In genomic region chr2:102256281-102256680, GRCh38 we compare ENCODE assay signal across 2 cellular contexts.
TF ChIP-seq lines count a peak whose summit lies in the region.

No MANE protein-coding gene starts in this region.

TF ChIP-seq in HepG2, 621 proteins besides CTCF, POLR2A, EP300 and RAD21:
- TF ChIP-seq IRF2 (CRISPR knock-in tag; IDR thresholded peaks at IDR 0.05) = peak; percentile 79; the same call in 1 of the 2 replicates
- TF ChIP-seq ARID5B (CRISPR knock-in tag; IDR thresholded peaks at IDR 0.05) = no peak

TF ChIP-seq in WTC11, 78 proteins besides CTCF, POLR2A, EP300 and RAD21:
- TF ChIP-seq ETV6 (CRISPR knock-in tag; IDR thresholded peaks at IDR 0.05) (no peak), ZNF512 (CRISPR knock-in tag; IDR thresholded peaks at IDR 0.05; ENCODE audit: borderline replicate concordance) (no peak), JAZF1 (CRISPR knock-in tag; IDR thresholded peaks at IDR 0.05) (no peak), MYBL2 (CRISPR knock-in tag; IDR thresholded peaks at IDR 0.05) (no peak), HMGA2 (CRISPR knock-in tag; IDR thresholded peaks at IDR 0.05) (no peak), ESRRA (CRISPR knock-in tag; IDR thresholded peaks at IDR 0.05; ENCODE audit: borderline replicate concordance) (no peak), ZNF396 (CRISPR knock-in tag; IDR thresholded peaks at IDR 0.05; ENCODE audit: borderline replicate concordance) (no peak), ATF1 (CRISPR knock-in tag; IDR thresholded peaks at IDR 0.05) (no peak)
- TF ChIP-seq, protein P1, sequence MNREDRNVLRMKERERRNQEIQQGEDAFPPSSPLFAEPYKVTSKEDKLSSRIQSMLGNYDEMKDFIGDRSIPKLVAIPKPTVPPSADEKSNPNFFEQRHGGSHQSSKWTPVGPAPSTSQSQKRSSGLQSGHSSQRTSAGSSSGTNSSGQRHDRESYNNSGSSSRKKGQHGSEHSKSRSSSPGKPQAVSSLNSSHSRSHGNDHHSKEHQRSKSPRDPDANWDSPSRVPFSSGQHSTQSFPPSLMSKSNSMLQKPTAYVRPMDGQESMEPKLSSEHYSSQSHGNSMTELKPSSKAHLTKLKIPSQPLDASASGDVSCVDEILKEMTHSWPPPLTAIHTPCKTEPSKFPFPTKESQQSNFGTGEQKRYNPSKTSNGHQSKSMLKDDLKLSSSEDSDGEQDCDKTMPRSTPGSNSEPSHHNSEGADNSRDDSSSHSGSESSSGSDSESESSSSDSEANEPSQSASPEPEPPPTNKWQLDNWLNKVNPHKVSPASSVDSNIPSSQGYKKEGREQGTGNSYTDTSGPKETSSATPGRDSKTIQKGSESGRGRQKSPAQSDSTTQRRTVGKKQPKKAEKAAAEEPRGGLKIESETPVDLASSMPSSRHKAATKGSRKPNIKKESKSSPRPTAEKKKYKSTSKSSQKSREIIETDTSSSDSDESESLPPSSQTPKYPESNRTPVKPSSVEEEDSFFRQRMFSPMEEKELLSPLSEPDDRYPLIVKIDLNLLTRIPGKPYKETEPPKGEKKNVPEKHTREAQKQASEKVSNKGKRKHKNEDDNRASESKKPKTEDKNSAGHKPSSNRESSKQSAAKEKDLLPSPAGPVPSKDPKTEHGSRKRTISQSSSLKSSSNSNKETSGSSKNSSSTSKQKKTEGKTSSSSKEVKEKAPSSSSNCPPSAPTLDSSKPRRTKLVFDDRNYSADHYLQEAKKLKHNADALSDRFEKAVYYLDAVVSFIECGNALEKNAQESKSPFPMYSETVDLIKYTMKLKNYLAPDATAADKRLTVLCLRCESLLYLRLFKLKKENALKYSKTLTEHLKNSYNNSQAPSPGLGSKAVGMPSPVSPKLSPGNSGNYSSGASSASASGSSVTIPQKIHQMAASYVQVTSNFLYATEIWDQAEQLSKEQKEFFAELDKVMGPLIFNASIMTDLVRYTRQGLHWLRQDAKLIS (CRISPR knock-in tag; IDR thresholded peaks at IDR 0.05; ENCODE audit: borderline replicate concordance) = no peak
- TF ChIP-seq, protein P2, sequence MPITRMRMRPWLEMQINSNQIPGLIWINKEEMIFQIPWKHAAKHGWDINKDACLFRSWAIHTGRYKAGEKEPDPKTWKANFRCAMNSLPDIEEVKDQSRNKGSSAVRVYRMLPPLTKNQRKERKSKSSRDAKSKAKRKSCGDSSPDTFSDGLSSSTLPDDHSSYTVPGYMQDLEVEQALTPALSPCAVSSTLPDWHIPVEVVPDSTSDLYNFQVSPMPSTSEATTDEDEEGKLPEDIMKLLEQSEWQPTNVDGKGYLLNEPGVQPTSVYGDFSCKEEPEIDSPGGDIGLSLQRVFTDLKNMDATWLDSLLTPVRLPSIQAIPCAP (CRISPR knock-in tag; IDR thresholded peaks at IDR 0.05) = no peak
- TF ChIP-seq, protein P3, sequence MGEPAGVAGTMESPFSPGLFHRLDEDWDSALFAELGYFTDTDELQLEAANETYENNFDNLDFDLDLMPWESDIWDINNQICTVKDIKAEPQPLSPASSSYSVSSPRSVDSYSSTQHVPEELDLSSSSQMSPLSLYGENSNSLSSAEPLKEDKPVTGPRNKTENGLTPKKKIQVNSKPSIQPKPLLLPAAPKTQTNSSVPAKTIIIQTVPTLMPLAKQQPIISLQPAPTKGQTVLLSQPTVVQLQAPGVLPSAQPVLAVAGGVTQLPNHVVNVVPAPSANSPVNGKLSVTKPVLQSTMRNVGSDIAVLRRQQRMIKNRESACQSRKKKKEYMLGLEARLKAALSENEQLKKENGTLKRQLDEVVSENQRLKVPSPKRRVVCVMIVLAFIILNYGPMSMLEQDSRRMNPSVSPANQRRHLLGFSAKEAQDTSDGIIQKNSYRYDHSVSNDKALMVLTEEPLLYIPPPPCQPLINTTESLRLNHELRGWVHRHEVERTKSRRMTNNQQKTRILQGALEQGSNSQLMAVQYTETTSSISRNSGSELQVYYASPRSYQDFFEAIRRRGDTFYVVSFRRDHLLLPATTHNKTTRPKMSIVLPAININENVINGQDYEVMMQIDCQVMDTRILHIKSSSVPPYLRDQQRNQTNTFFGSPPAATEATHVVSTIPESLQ (CRISPR knock-in tag; IDR thresholded peaks at IDR 0.05) = no peak
- TF ChIP-seq, protein P4, sequence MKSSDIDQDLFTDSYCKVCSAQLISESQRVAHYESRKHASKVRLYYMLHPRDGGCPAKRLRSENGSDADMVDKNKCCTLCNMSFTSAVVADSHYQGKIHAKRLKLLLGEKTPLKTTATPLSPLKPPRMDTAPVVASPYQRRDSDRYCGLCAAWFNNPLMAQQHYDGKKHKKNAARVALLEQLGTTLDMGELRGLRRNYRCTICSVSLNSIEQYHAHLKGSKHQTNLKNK (CRISPR knock-in tag; IDR thresholded peaks at IDR 0.05) = no peak
- TF ChIP-seq, protein P5, sequence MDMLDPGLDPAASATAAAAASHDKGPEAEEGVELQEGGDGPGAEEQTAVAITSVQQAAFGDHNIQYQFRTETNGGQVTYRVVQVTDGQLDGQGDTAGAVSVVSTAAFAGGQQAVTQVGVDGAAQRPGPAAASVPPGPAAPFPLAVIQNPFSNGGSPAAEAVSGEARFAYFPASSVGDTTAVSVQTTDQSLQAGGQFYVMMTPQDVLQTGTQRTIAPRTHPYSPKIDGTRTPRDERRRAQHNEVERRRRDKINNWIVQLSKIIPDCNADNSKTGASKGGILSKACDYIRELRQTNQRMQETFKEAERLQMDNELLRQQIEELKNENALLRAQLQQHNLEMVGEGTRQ (CRISPR knock-in tag; IDR thresholded peaks at IDR 0.05) = no peak
- TF ChIP-seq, protein P6, sequence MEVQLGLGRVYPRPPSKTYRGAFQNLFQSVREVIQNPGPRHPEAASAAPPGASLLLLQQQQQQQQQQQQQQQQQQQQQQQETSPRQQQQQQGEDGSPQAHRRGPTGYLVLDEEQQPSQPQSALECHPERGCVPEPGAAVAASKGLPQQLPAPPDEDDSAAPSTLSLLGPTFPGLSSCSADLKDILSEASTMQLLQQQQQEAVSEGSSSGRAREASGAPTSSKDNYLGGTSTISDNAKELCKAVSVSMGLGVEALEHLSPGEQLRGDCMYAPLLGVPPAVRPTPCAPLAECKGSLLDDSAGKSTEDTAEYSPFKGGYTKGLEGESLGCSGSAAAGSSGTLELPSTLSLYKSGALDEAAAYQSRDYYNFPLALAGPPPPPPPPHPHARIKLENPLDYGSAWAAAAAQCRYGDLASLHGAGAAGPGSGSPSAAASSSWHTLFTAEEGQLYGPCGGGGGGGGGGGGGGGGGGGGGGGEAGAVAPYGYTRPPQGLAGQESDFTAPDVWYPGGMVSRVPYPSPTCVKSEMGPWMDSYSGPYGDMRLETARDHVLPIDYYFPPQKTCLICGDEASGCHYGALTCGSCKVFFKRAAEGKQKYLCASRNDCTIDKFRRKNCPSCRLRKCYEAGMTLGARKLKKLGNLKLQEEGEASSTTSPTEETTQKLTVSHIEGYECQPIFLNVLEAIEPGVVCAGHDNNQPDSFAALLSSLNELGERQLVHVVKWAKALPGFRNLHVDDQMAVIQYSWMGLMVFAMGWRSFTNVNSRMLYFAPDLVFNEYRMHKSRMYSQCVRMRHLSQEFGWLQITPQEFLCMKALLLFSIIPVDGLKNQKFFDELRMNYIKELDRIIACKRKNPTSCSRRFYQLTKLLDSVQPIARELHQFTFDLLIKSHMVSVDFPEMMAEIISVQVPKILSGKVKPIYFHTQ (CRISPR knock-in tag; IDR thresholded peaks at IDR 0.05) = no peak
